14 cellular contexts compared by ENCODE assay signal in genomic region chr17:55284001-55284884, GRCh38. TPM values are rescaled to one million over a fixed set of nuclear protein-coding genes. Genes with fewer than 3 reads are reported as not detected.
DNase-seq lines count a peak whose midpoint lies in the region; ATAC-seq and TF ChIP-seq lines count a peak whose summit lies in the region.
"Had no signal": no experiment of that assay in that cellular context is flagged by ENCODE, and none has a peak within 500 bp of the region (broad histone marks: within the 10 kb centered on the region; RNA-seq: fewer than 3 reads in every experiment).

No MANE protein-coding gene starts in this region.

- H3K27me3 ChIP-seq in heart left ventricle, result no peaks in the 10 kb centered on the region
- no peaks in the 10 kb centered on the region for H3K27me3 ChIP-seq in colonic mucosa
- no peaks in the 10 kb centered on the region for H3K27me3 ChIP-seq in muscle layer of colon (ENCODE audit: control insufficient read depth in 1 of 2, insufficient read depth in 2 of 2, low read length in 2 of 2)
- no peaks in the 10 kb centered on the region for H3K27me3 ChIP-seq in vagina

- ATAC-seq in heart left ventricle (no peak), left ventricle myocardium superior (no peak), GM19351 (IDR thresholded peaks at IDR 0.05; ENCODE audit: unreplicated experiment) (no peak), GM19328 (IDR thresholded peaks at IDR 0.05; ENCODE audit: unreplicated experiment) (no peak)

- no peak overlapping the region for H3K4me3 ChIP-seq in heart left ventricle
- no peak overlapping the region for H3K4me3 ChIP-seq in colonic mucosa
- H3K4me3 ChIP-seq in muscle layer of colon (ENCODE audit: low read depth in 1 of 2, low read length in 2 of 2), result no peak overlapping the region
- H3K4me3 ChIP-seq in vagina, result peak overlapping the region in 1 of 2 donors; percentile 2

- intact Hi-C loops in heart left ventricle (cut with DNase I) (loop anchor here in 4 of 10 donors (2.0 to 10.0 kb wide), 4 partner anchors 17 to 141 kb away; partner anchors contain the start of gene MMD (in 1 of the 4)), left ventricle myocardium superior (cut with micrococcal nuclease) (no loop called here), colonic mucosa (cut with DNase I) (loop anchor here (5.0 kb wide), 1 partner anchor 47 kb away; no protein-coding TSS in a partner anchor), vagina (cut with DNase I) (no loop called here)

- no peak for TF ChIP-seq POLR2A in heart left ventricle (IDR thresholded peaks at IDR 0.05)
- TF ChIP-seq POLR2A in vagina (IDR thresholded peaks at IDR 0.05), result no peak

- peaks cover 0 to 90% (median 57%) of the 10 kb centered on the region in 12 donors for H3K4me1 ChIP-seq in heart left ventricle
- no peaks in the 10 kb centered on the region for H3K4me1 ChIP-seq in colonic mucosa
- peaks cover 71% of the 10 kb centered on the region for H3K4me1 ChIP-seq in muscle layer of colon (ENCODE audit: insufficient read depth, low read length)
- peaks cover 41% of the 10 kb centered on the region for H3K4me1 ChIP-seq in vagina

- H3K36me3 ChIP-seq in heart left ventricle (peaks cover 0 to 3% (median 0%) of the 10 kb centered on the region in 9 donors), colonic mucosa (no peaks in the 10 kb centered on the region), muscle layer of colon (ENCODE audit: insufficient read depth, low read length) (peaks cover 1% of the 10 kb centered on the region), vagina (no peaks in the 10 kb centered on the region)

- H3K9me3 ChIP-seq in heart left ventricle (no peaks in the 10 kb centered on the region), colonic mucosa (no peaks in the 10 kb centered on the region), muscle layer of colon (ENCODE audit: low read length) (no peaks in the 10 kb centered on the region), vagina (no peaks in the 10 kb centered on the region)

- no peak for TF ChIP-seq CTCF in heart left ventricle (IDR thresholded peaks at IDR 0.05)
- TF ChIP-seq CTCF in colonic mucosa (IDR thresholded peaks at IDR 0.05), result no peak
- TF ChIP-seq CTCF in vagina (IDR thresholded peaks at IDR 0.05), result no peak

- 72 to 83% (median 80%) methylated on average over 6 to 7 of the region's 7 CpGs for WGBS in heart left ventricle, 4 donors

- DNase-seq in heart left ventricle (no peak), left ventricle myocardium superior (no peak), colonic mucosa (no peak), vagina (ENCODE audit: extremely low spot score in 2 of 2) (no peak), hypothalamus (lab: John Stamatoyannopoulos, UW) (no peak)
- DNase-seq: activated CD4-positive, alpha-beta T cell treated with anti-CD3 and anti-CD28 coated beads for 48 hours; HCEC 1CT; naive B cell; NCI-H345; SIG-M5 had no signal

- peak overlapping the region; percentile 79 to 98 (median 90) for H3K27ac ChIP-seq in heart left ventricle
- H3K27ac ChIP-seq in colonic mucosa, result peak overlapping the region; percentile 14
- peak overlapping the region; percentile 78 for H3K27ac ChIP-seq in muscle layer of colon (ENCODE audit: low read depth, low read length)
- H3K27ac ChIP-seq in vagina, result peak overlapping the region; percentile 79

- no peak overlapping the region for H3K9ac ChIP-seq in colonic mucosa (ENCODE audit: low read depth in 2 of 2, low read length in 2 of 2)
- no peak overlapping the region for H3K9ac ChIP-seq in muscle layer of colon (ENCODE audit: low read length)

RNA-seq across cellular contexts. Expression of gene HLF, which starts 19.5 kb away (rescaled TPM):
- total RNA-seq in heart left ventricle (10 to 100 TPM in 7 of 9 donors, 1 to 10 TPM in 2; 7.5 to 46.3 (median 28.7) TPM), left ventricle myocardium superior (38.8 TPM), colonic mucosa (1 to 10 TPM in 1 of 2 donors, under 1 TPM in 1; 0.69 to 3.0 TPM), vagina (14.7 TPM)
- polyA plus RNA-seq in heart left ventricle, result 1 to 10 TPM; 5.3 to 6.9 TPM
- total RNA-seq: dermis microvascular lymphatic vessel endothelial cell had no signal

Comparison
In these comparisons a context has a peak if more than half of its experiments do, and no peak if none do; other contexts are left out.
1. H3K27ac ChIP-seq: peak in every context shown above with its lines; median percentile 90 in heart left ventricle; 79 in vagina; 78 in muscle layer of colon; 14 in colonic mucosa.